1 cellular context compared by ENCODE assay signal in genomic region chr1:9904571-9904970, GRCh38.
TF ChIP-seq lines count a peak whose summit lies in the region.

No MANE protein-coding gene starts in this region.

TF ChIP-seq in GM12878, 131 proteins besides CTCF, POLR2A, EP300 and RAD21:
- TF ChIP-seq TCF3 (IDR thresholded peaks at IDR 0.05; ENCODE audit: borderline replicate concordance, insufficient read depth, low read depth, low read length) (no peak), SREBF1 (IDR thresholded peaks at IDR 0.05; ENCODE audit: low read length) (no peak), PAX8 (IDR thresholded peaks at IDR 0.05) (no peak), SMAD1 (IDR thresholded peaks at IDR 0.05; ENCODE audit: low read depth, partially characterized antibody) (no peak), PAX5 (IDR thresholded peaks at IDR 0.05; ENCODE audit: borderline replicate concordance, low read depth, low read length) (no peak), E2F8 (IDR thresholded peaks at IDR 0.05; ENCODE audit: low read depth, partially characterized antibody) (no peak), TCF12 (IDR thresholded peaks at IDR 0.05; ENCODE audit: low read depth, low read length) (no peak)
TF ChIP-seq in GM12878: peak in this region for 0.
